ENCODE assay signal across 1 cellular context in the genomic region with DNA sequence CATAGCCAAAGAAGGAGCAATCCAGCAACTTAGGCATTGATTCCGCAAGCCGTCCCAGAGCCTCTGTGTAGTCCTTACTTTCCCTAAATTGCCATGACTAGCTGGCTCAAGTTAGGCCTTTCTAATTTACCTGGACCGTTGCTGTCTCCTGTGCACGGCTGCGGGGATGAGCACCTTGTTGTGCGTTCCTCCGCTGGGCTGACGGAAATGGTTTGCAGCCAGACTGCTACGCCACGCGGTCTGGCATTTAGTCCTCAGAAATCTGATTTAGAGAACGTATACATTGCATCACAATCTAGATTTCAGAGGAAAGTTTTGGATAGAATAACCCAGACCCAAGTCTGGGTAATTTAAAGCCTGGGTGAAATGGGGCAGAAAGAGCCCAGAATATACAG.
TF ChIP-seq lines count a peak whose summit lies in the region.

No MANE protein-coding gene starts in this region.

TF ChIP-seq in HCT116, 20 proteins besides CTCF, POLR2A, EP300 and RAD21 (continued from another document):
- no peak for TF ChIP-seq SRF (IDR thresholded peaks at IDR 0.05; ENCODE audit: low read depth)
- no peak for TF ChIP-seq CEBPB (IDR thresholded peaks at IDR 0.05; ENCODE audit: low read depth)
- no peak for TF ChIP-seq CBX3 (IDR thresholded peaks at IDR 0.05; ENCODE audit: low read depth)
- TF ChIP-seq ZNF274 (IDR thresholded peaks at IDR 0.05; ENCODE audit: low read depth, low read length) = no peak
- TF ChIP-seq SP1 (IDR thresholded peaks at IDR 0.05; ENCODE audit: low read depth) = no peak
- TF ChIP-seq POLR2AphosphoS5 (IDR thresholded peaks at IDR 0.05; ENCODE audit: low read depth, low read length) = no peak
- TF ChIP-seq YY1 (IDR thresholded peaks at IDR 0.05; ENCODE audit: extremely low read depth, insufficient replicate concordance, low read depth, low read length) = no peak
- TF ChIP-seq MAX (IDR thresholded peaks at IDR 0.05) = no peak
- TF ChIP-seq FOSL1 (IDR thresholded peaks at IDR 0.05; ENCODE audit: low read depth) = no peak
